Comparison of ENCODE assay signal across 8 cellular contexts in genomic region chr21:44845418-44846200, GRCh38. TPM values are rescaled to one million over a fixed set of nuclear protein-coding genes. Genes with fewer than 3 reads are reported as not detected.
DNase-seq lines count a peak whose midpoint lies in the region; ATAC-seq and TF ChIP-seq lines count a peak whose summit lies in the region.

No MANE protein-coding gene starts in this region.

- H3F3A ChIP-seq in Loucy (ENCODE audit: low read depth), result no peaks in the 10 kb centered on the region

- peak; percentile 57 to 76 (median 66) for ATAC-seq in right lobe of liver
- ATAC-seq in GM21528 (IDR thresholded peaks at IDR 0.05; ENCODE audit: low FRiP score, unreplicated experiment), result no peak

- no peaks in the 10 kb centered on the region for H4K20me1 ChIP-seq in Loucy (ENCODE audit: insufficient read depth, low read length, poor library complexity, severe bottlenecking)

- H3K27ac Mint-ChIP-seq in dendritic cell treated with granulocyte-macrophage colony-stimulating factor and Interleukin-4, amounts not matched to agents 40 ng/mL and 50 ng/mL, for 4 days, result peak overlapping the region; percentile 86

- H3K4me1 ChIP-seq in Loucy (ENCODE audit: insufficient read depth, low read length, poor library complexity, severe bottlenecking) (no peaks in the 10 kb centered on the region), right lobe of liver (peaks cover 0 to 3% (median 1%) of the 10 kb centered on the region in 4 donors)

- H3K36me3 ChIP-seq in Loucy (ENCODE audit: insufficient read depth, low read length) (peaks cover 21% of the 10 kb centered on the region; the same call in 1 of the 2 replicates), right lobe of liver (peaks cover 0 to 15% (median 11%) of the 10 kb centered on the region in 4 donors)

- H3K36me3 Mint-ChIP-seq in dendritic cell treated with granulocyte-macrophage colony-stimulating factor and Interleukin-4, amounts not matched to agents 40 ng/mL and 50 ng/mL, for 4 days (ENCODE audit: low read depth), result peaks cover 32% of the 10 kb centered on the region

- H3K9me3 ChIP-seq in Loucy (ENCODE audit: insufficient read depth, low read depth, low read length), result no peaks in the 10 kb centered on the region
- no peaks in the 10 kb centered on the region for H3K9me3 ChIP-seq in right lobe of liver

- H3K27me3 ChIP-seq in Loucy (ENCODE audit: insufficient read depth, low read length, poor library complexity, severe bottlenecking) (no peaks in the 10 kb centered on the region), right lobe of liver (no peaks in the 10 kb centered on the region)

- no peak for TF ChIP-seq POLR2A in right lobe of liver (IDR thresholded peaks at IDR 0.05)

- peaks cover 27% of the 10 kb centered on the region for H3K27me3 Mint-ChIP-seq in dendritic cell treated with granulocyte-macrophage colony-stimulating factor and Interleukin-4, amounts not matched to agents 40 ng/mL and 50 ng/mL, for 4 days

- H2AFZ ChIP-seq in Loucy (ENCODE audit: low read length), result no peak overlapping the region

- intact Hi-C loops in dendritic cell treated with granulocyte-macrophage colony-stimulating factor and Interleukin-4, amounts not matched to agents 40 ng/mL and 50 ng/mL, for 4 days (cut with micrococcal nuclease), result loop anchor here (5.0 kb wide), 2 partner anchors 33 to 37 kb away; no protein-coding TSS in a partner anchor
- intact Hi-C loops in right lobe of liver (cut with DNase I), result no loop called here

- no peaks in the 10 kb centered on the region for H3K9me3 Mint-ChIP-seq in dendritic cell treated with granulocyte-macrophage colony-stimulating factor and Interleukin-4, amounts not matched to agents 40 ng/mL and 50 ng/mL, for 4 days

- H3K4me3 ChIP-seq in GM12875 (ENCODE audit: low read depth, low read length) (peak overlapping the region; percentile 34), Loucy (ENCODE audit: low read length, poor library complexity, severe bottlenecking) (no peak overlapping the region), right lobe of liver (peak overlapping the region in 1 of 3 donors; percentile 36)

- peak in 2 of 3 donors; percentile 70 to 73 for DNase-seq in right lobe of liver
- DNase-seq in stimulated activated CD8-positive, alpha-beta memory T cell treated with anti-CD3 and anti-CD28 coated beads, Interleukin-12 subunit alpha, Interleukin-12 subunit beta, amount 100 ng/mL, for 24 hours (ENCODE audit: extremely low read depth), result peak; percentile 25

- H3K27ac ChIP-seq in 22Rv1, result no peak overlapping the region
- H3K27ac ChIP-seq in VCaP, result peak overlapping the region; percentile 46
- no peak overlapping the region for H3K27ac ChIP-seq in right lobe of liver

- TF ChIP-seq CTCF in 22Rv1 (IDR thresholded peaks at IDR 0.05) (peak; percentile 84), GM12875 (IDR thresholded peaks at IDR 0.05; ENCODE audit: borderline replicate concordance, insufficient read depth, low read depth, low read length) (peak; percentile 44), Loucy (conservative IDR thresholded peaks at IDR 0.05; ENCODE audit: low read length) (peak; percentile 50), VCaP (conservative IDR thresholded peaks at IDR 0.05) (peak; percentile 57), right lobe of liver (IDR thresholded peaks at IDR 0.05) (peak in 3 of 4 donors; percentile 27 to 46 (median 33))

- H3K9me2 ChIP-seq in Loucy (replicated peaks; ENCODE audit: low read depth, low read length), result no peaks in the 10 kb centered on the region

- H3K4me3 Mint-ChIP-seq in dendritic cell treated with granulocyte-macrophage colony-stimulating factor and Interleukin-4, amounts not matched to agents 40 ng/mL and 50 ng/mL, for 4 days, result peak overlapping the region; percentile 67

- peaks cover 49% of the 10 kb centered on the region for H3K4me1 Mint-ChIP-seq in dendritic cell treated with granulocyte-macrophage colony-stimulating factor and Interleukin-4, amounts not matched to agents 40 ng/mL and 50 ng/mL, for 4 days (ENCODE audit: low read depth)

- 24% methylated on average over 8 of the region's 34 CpGs for WGBS in right lobe of liver (ENCODE audit: insufficient coverage, low coverage, low lambda C conversion rate, missing lambda C conversion rate)

- no peak overlapping the region for H3K4me2 ChIP-seq in Loucy (ENCODE audit: low read depth, low read length, poor library complexity, severe bottlenecking)

- H3K9ac ChIP-seq in Loucy (ENCODE audit: low read depth, low read length, poor library complexity, severe bottlenecking), result no peak overlapping the region

- H3K79me2 ChIP-seq in Loucy (ENCODE audit: insufficient read depth, low read length), result no peaks in the 10 kb centered on the region

RNA-seq across cellular contexts. Expression of gene SUMO3, which starts 27.7 kb away (rescaled TPM):
- total RNA-seq in right lobe of liver, result 10 to 100 TPM; 33.4 to 41.2 (median 36.6) TPM

RNA-seq across cellular contexts. Expression of gene PTTG1IP, which starts 27.9 kb away (rescaled TPM):
- total RNA-seq in right lobe of liver, result 100 to 1,000 TPM in 3 of 6 experiments, 10 to 100 TPM in 3; 54.3 to 195 (median 140) TPM

RNA-seq across cellular contexts. Expression of gene UBE2G2, which starts 44.0 kb away (rescaled TPM):
- 10 to 100 TPM; 41.5 to 54.6 (median 49.9) TPM for total RNA-seq in right lobe of liver

Comparison
In these comparisons a context has a peak if more than half of its experiments do, and no peak if none do; other contexts are left out.
1. CTCF ChIP-seq: peak in every context shown above with its lines; median percentile 84 in 22Rv1; 57 in VCaP; 50 in Loucy; 44 in GM12875; 33 in right lobe of liver.